In the genomic region with DNA sequence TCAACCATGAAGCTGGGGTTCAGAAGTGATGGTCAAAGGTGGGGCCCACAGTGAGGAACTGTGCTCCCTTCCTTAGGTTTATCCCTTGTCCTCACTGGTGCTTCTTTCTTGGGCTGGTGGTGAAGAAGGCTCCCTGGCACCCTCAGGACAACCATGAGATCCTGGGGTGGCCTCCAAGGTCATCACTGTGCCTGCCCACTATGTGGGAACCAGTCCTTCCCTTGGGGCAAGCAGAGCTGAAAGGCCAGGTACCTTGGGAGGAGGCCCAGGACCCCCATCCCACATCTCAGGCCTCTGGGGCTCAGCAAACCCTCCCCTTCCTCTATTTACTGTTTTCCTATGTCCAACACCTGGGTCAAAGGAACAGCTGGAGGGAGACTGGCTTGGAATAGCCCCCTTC, we compare ENCODE assay signal across 1 cellular context.
TF ChIP-seq lines count a peak whose summit lies in the region.

No MANE protein-coding gene starts in this region.

TF ChIP-seq in HEK293, 187 proteins besides CTCF, POLR2A, EP300 and RAD21:
- no peak for TF ChIP-seq ZSCAN23 (tag by site-specific recombination; IDR thresholded peaks at IDR 0.05)
- TF ChIP-seq ZNF768 (tag by site-specific recombination; IDR thresholded peaks at IDR 0.05) = no peak
- no peak for TF ChIP-seq ZBTB49 (tag by site-specific recombination; IDR thresholded peaks at IDR 0.05; ENCODE audit: low read depth)
- TF ChIP-seq ZNF692 (tag by site-specific recombination; IDR thresholded peaks at IDR 0.05) = 0 out of 2 replicates have a peak, but pooled peaks have one; percentile 29
- TF ChIP-seq ZNF658 (tag by site-specific recombination; IDR thresholded peaks at IDR 0.05) = no peak
TF ChIP-seq in HEK293: peak in this region for 1.
